In the genomic region with DNA sequence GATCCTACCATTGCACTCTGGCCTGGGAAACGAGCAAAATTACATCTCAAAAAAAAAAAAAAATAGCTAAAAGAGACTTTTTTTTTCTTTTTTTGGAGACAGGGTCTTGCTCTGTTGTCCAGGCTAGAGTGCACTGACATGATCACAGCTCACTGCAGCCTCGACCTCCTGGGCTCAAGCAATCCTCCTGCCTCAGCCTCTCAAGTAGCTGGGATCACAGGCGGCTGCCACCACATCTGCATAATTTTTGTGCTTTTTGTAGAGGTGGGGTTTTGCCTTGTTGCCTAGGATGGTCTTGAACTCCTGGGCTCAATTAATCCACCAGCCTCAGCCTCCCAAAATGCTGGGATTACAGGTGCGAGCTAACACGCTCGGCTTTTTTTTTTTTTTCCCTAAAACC, we compare ENCODE assay signal across 8 cellular contexts.
"Had no signal": no experiment of that assay in that cellular context is flagged by ENCODE, and none has a peak within 500 bp of the region (broad histone marks: within the 10 kb centered on the region; RNA-seq: fewer than 3 reads in every experiment).

No MANE protein-coding gene starts in this region.

- DNase-seq: GDM1, GF-D8 had no signal

- FAIRE-seq: G401.6, GM12878, GM12891, GM12892, GM18507, GM19239 had no signal

- ATAC-seq: GM12878 had no signal

- H3K4me3 ChIP-seq: GM12878 had no signal
